ENCODE assay signal across 1 cellular context in genomic region chr15:22871481-22872076, GRCh38.
TF ChIP-seq lines count a peak whose summit lies in the region.

No MANE protein-coding gene starts in this region.

TF ChIP-seq in IMR-90, 13 proteins besides CTCF, POLR2A, EP300 and RAD21:
- TF ChIP-seq MAZ (IDR thresholded peaks at IDR 0.05; ENCODE audit: borderline replicate concordance, low read depth, low read length), result no peak
- no peak for TF ChIP-seq ELK1 (IDR thresholded peaks at IDR 0.05; ENCODE audit: borderline replicate concordance, low read depth, low read length)
- TF ChIP-seq CHD1 (IDR thresholded peaks at IDR 0.05; ENCODE audit: low read depth, low read length), result no peak
- no peak for TF ChIP-seq NFE2L2 (IDR thresholded peaks at IDR 0.05; ENCODE audit: low read depth, low read length)
- TF ChIP-seq MXI1 (IDR thresholded peaks at IDR 0.05; ENCODE audit: borderline replicate concordance, low read depth, low read length), result no peak
- no peak for TF ChIP-seq RFX5 (IDR thresholded peaks at IDR 0.05; ENCODE audit: low read depth, low read length)
- no peak for TF ChIP-seq MAFK (IDR thresholded peaks at IDR 0.05; ENCODE audit: low read depth, low read length)
- TF ChIP-seq SMC3 (IDR thresholded peaks at IDR 0.05; ENCODE audit: low read depth, low read length), result no peak
- TF ChIP-seq FOS (IDR thresholded peaks at IDR 0.05; ENCODE audit: low read depth, low read length), result no peak
- no peak for TF ChIP-seq CEBPB (IDR thresholded peaks at IDR 0.05; ENCODE audit: low read depth, low read length)
- no peak for TF ChIP-seq RCOR1 (IDR thresholded peaks at IDR 0.05; ENCODE audit: insufficient replicate concordance, low read length)
